1 cellular context compared by ENCODE assay signal in the genomic region with DNA sequence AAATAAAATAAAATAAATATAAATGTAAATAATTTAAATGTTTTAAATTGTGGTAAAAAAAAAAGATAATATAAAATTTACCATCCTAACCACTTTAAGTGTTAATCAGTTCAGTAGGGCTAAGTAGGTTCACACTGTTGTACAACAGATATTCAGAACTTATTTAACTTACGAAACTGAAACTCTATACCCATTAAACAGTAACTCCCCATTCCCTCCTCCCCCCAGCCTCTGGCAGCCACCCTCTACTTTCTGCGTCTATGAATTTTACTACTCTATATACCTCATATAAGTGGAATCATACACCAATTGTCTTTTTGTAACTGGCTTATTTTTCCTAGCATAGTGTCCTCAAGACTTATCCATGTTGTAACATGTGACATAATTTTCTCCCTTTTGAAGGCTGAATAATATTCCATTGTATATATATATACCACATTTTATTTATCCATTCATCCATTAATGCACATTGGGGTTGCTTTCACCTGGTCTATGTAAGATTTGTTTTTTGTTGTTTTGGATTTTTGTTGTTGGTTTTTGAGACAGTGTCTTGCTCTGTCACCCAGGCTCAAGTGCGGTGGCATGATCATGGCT.
A peak's percentile ranks its signal among the peaks of the same experiment; 100 is the strongest.
TF ChIP-seq lines count a peak whose summit lies in the region.

No MANE protein-coding gene starts in this region.

TF ChIP-seq in K562, 482 proteins besides CTCF, POLR2A, EP300 and RAD21:
- no peak for TF ChIP-seq RBM17 (IDR thresholded peaks at IDR 0.05; ENCODE audit: borderline replicate concordance, low read depth, low read length)
- no peak for TF ChIP-seq FOSL1 (tag; conservative IDR thresholded peaks at IDR 0.05)
- TF ChIP-seq PRMT5 (CRISPR knock-in tag; IDR thresholded peaks at IDR 0.05), result no peak
- TF ChIP-seq ZNF146 (CRISPR knock-in tag; IDR thresholded peaks at IDR 0.05; ENCODE audit: unreplicated experiment), result peak; percentile 75
- TF ChIP-seq RBM25 (IDR thresholded peaks at IDR 0.05; ENCODE audit: low read depth, low read length, severe bottlenecking), result peak; percentile 17
- 0 out of 4 replicates have a peak, but pooled peaks of 1 of the 2 experiments have one; percentile 13 for TF ChIP-seq KDM1A (IDR thresholded peaks at IDR 0.05)
